12 cellular contexts compared by ENCODE assay signal in genomic region chr9:119298076-119298853, GRCh38.
A peak's percentile ranks its signal among the peaks of the same experiment; 100 is the strongest.
DNase-seq lines count a peak whose midpoint lies in the region; ATAC-seq and TF ChIP-seq lines count a peak whose summit lies in the region.
"Had no signal": no experiment of that assay in that cellular context is flagged by ENCODE, and none has a peak within 500 bp of the region (broad histone marks: within the 10 kb centered on the region; RNA-seq: fewer than 3 reads in every experiment).

No MANE protein-coding gene starts in this region.

- peak overlapping the region in 1 of 9 donors; percentile 4 for H3K27ac Mint-ChIP-seq in naive thymus-derived CD4-positive, alpha-beta T cell

- no peak overlapping the region for H3K4me3 Mint-ChIP-seq in naive thymus-derived CD4-positive, alpha-beta T cell

- H3K9me3 Mint-ChIP-seq in naive thymus-derived CD4-positive, alpha-beta T cell = peaks cover 0 to 13% (median 3%) of the 10 kb centered on the region in 11 donors

- CTCF ChIA-PET in naive thymus-derived CD4-positive, alpha-beta T cell (lab: Charles Lee) = no interaction called here

- no peak overlapping the region for H3K9ac ChIP-seq in iPS-15b (ENCODE audit: low read depth, low read length)
- H3K9ac ChIP-seq in colonic mucosa (ENCODE audit: low read depth in 2 of 2, low read length in 2 of 2) = no peak overlapping the region

- intact Hi-C loops in naive thymus-derived CD4-positive, alpha-beta T cell (cut with micrococcal nuclease) = no loop called here
- intact Hi-C loops in colonic mucosa (cut with DNase I) = loop anchor here (10.0 kb wide), 1 partner anchor 1653 kb away; no protein-coding TSS in a partner anchor

- H3K27me3 ChIP-seq in iPS-15b (ENCODE audit: control insufficient read depth, insufficient read depth, low read length) (no peaks in the 10 kb centered on the region), colonic mucosa (no peaks in the 10 kb centered on the region)
- H3K27me3 ChIP-seq in naive thymus-derived CD4-positive, alpha-beta T cell (ENCODE audit: control insufficient read depth in 2 of 2, insufficient read depth in 2 of 2, low read length in 2 of 2) = no peaks in the 10 kb centered on the region
- H3K27me3 ChIP-seq: neutrophil had no signal

- ATAC-seq in HG02588 (IDR thresholded peaks at IDR 0.05; ENCODE audit: unreplicated experiment) = peak; percentile 89
- peak; percentile 87 for ATAC-seq in HG03457 (IDR thresholded peaks at IDR 0.05; ENCODE audit: unreplicated experiment)
- no peak for ATAC-seq in naive thymus-derived CD4-positive, alpha-beta T cell

- no peak overlapping the region for H3K27ac ChIP-seq in naive thymus-derived CD4-positive, alpha-beta T cell (ENCODE audit: low read depth, low read length)
- H3K27ac ChIP-seq in colonic mucosa = no peak overlapping the region
- H3K27ac ChIP-seq: neutrophil, thoracic aorta had no signal

- peak; percentile 3 for DNase-seq in GM19238 (ENCODE audit: insufficient read length, low spot score)
- no peak for DNase-seq in effector CD8-positive, alpha-beta T cell (lab: John Stamatoyannopoulos, UW)
- DNase-seq in naive thymus-derived CD4-positive, alpha-beta T cell = no peak
- no peak for DNase-seq in hepatic stellate cell (ENCODE audit: low spot score)
- no peak for DNase-seq in colonic mucosa
- DNase-seq: IMR-90, NCI-H2171 treated with DMSO at 0.1 percent for 48 hours had no signal

- no peak for TF ChIP-seq CTCF in colonic mucosa (IDR thresholded peaks at IDR 0.05)

- H3K4me1 Mint-ChIP-seq in naive thymus-derived CD4-positive, alpha-beta T cell = no peaks in the 10 kb centered on the region

- POLR2A ChIA-PET in naive thymus-derived CD4-positive, alpha-beta T cell (lab: Charles Lee) = no interaction called here

- H3K27me3 Mint-ChIP-seq in naive thymus-derived CD4-positive, alpha-beta T cell = no peaks in the 10 kb centered on the region

- H3K4me1 ChIP-seq in iPS-15b (ENCODE audit: control insufficient read depth, insufficient read depth, low read length) = peaks cover 13% of the 10 kb centered on the region
- no peaks in the 10 kb centered on the region for H3K4me1 ChIP-seq in naive thymus-derived CD4-positive, alpha-beta T cell (ENCODE audit: control insufficient read depth in 2 of 2, insufficient read depth in 2 of 2, low read length in 2 of 2)
- no peaks in the 10 kb centered on the region for H3K4me1 ChIP-seq in colonic mucosa

- no peaks in the 10 kb centered on the region for H3K9me3 ChIP-seq in iPS-15b (ENCODE audit: control insufficient read depth, insufficient read depth, low read length)
- no peaks in the 10 kb centered on the region for H3K9me3 ChIP-seq in naive thymus-derived CD4-positive, alpha-beta T cell (ENCODE audit: control insufficient read depth in 2 of 3, low read length in 3 of 3)
- no peaks in the 10 kb centered on the region for H3K9me3 ChIP-seq in colonic mucosa
- H3K9me3 ChIP-seq: neutrophil, thoracic aorta had no signal

- H3K36me3 Mint-ChIP-seq in naive thymus-derived CD4-positive, alpha-beta T cell = no peaks in the 10 kb centered on the region

- H3K4me3 ChIP-seq in iPS-15b (ENCODE audit: low read depth, low read length) = peak overlapping the region; percentile 10
- H3K4me3 ChIP-seq in naive thymus-derived CD4-positive, alpha-beta T cell (ENCODE audit: low read length) = no peak overlapping the region
- H3K4me3 ChIP-seq in colonic mucosa = no peak overlapping the region
- H3K4me3 ChIP-seq: thoracic aorta had no signal

- H3K36me3 ChIP-seq in iPS-15b (ENCODE audit: control insufficient read depth, insufficient read depth, low read length) = no peaks in the 10 kb centered on the region
- no peaks in the 10 kb centered on the region for H3K36me3 ChIP-seq in naive thymus-derived CD4-positive, alpha-beta T cell (ENCODE audit: control insufficient read depth in 2 of 3, insufficient read depth in 3 of 3, low read length in 3 of 3)
- H3K36me3 ChIP-seq in colonic mucosa = no peaks in the 10 kb centered on the region
- H3K36me3 ChIP-seq: neutrophil, thoracic aorta had no signal
